ENCODE assay signal across 12 cellular contexts in the genomic region with DNA sequence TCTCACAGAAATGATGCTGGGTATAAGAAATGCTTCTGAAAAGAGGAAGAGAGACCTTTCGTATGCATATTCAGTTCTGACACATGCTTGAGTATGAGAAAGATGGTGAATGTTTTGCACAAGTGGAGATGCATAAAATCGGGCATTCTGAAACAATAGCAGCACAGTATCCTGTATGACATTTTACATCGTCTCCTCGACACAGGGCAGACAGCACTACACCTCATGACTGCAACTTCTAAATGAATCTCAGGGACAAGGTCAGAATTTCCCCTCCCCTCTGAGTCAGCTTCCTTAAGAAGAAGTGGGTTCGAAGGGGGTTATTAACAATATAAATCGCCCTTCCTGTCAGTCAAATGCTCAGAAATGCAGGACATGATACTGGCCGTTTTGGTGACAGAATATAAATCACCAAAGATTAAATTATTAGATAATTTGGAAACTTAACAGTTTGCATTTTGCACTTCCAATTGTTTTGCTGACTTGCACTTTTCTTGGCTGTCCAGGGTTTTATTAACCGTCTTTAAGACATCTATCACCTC.
DNase-seq lines count a peak whose midpoint lies in the region; ATAC-seq lines count a peak whose summit lies in the region.
"Had no signal": no experiment of that assay in that cellular context is flagged by ENCODE, and none has a peak within 500 bp of the region (broad histone marks: within the 10 kb centered on the region; RNA-seq: fewer than 3 reads in every experiment).

No MANE protein-coding gene starts in this region.

- H3K4me3 Mint-ChIP-seq in dendritic cell treated with granulocyte-macrophage colony-stimulating factor and Interleukin-4, amounts not matched to agents 40 ng/mL and 50 ng/mL, for 4 days: no peak overlapping the region

- peak; percentile 87 for ATAC-seq in GM18508 (IDR thresholded peaks at IDR 0.05; ENCODE audit: insufficient read depth, unreplicated experiment)
- peak; percentile 88 for ATAC-seq in GM21381 (IDR thresholded peaks at IDR 0.05; ENCODE audit: unreplicated experiment)
- ATAC-seq in HG03159 (IDR thresholded peaks at IDR 0.05; ENCODE audit: unreplicated experiment): peak; percentile 88
- no peak for ATAC-seq in HG03457 (IDR thresholded peaks at IDR 0.05; ENCODE audit: unreplicated experiment)
- ATAC-seq: gastroesophageal sphincter had no signal

- no peaks in the 10 kb centered on the region for H3K9me3 Mint-ChIP-seq in dendritic cell treated with granulocyte-macrophage colony-stimulating factor and Interleukin-4, amounts not matched to agents 40 ng/mL and 50 ng/mL, for 4 days

- H3K27me3 Mint-ChIP-seq in dendritic cell treated with granulocyte-macrophage colony-stimulating factor and Interleukin-4, amounts not matched to agents 40 ng/mL and 50 ng/mL, for 4 days: no peaks in the 10 kb centered on the region

- intact Hi-C loops in dendritic cell treated with granulocyte-macrophage colony-stimulating factor and Interleukin-4, amounts not matched to agents 40 ng/mL and 50 ng/mL, for 4 days (cut with micrococcal nuclease): no loop called here

- H3K27ac Mint-ChIP-seq in dendritic cell treated with granulocyte-macrophage colony-stimulating factor and Interleukin-4, amounts not matched to agents 40 ng/mL and 50 ng/mL, for 4 days: peak overlapping the region; percentile 39

- H3K4me1 Mint-ChIP-seq in dendritic cell treated with granulocyte-macrophage colony-stimulating factor and Interleukin-4, amounts not matched to agents 40 ng/mL and 50 ng/mL, for 4 days (ENCODE audit: low read depth): peaks cover 24% of the 10 kb centered on the region

- H3K36me3 Mint-ChIP-seq in dendritic cell treated with granulocyte-macrophage colony-stimulating factor and Interleukin-4, amounts not matched to agents 40 ng/mL and 50 ng/mL, for 4 days (ENCODE audit: low read depth): no peaks in the 10 kb centered on the region

- no peak for DNase-seq in NCI-H1105 (lab: John Stamatoyannopoulos, UW)
- no peak for DNase-seq in activated gamma-delta T cell (lab: John Stamatoyannopoulos, UW)
- no peak for DNase-seq in DMS79 treated with DMSO at 0.1 percent for 48 hours (lab: John Stamatoyannopoulos, UW)
- DNase-seq: cerebellar nuclear complex, mammary epithelial cell, NCI-H524 treated with DMSO at 0.1 percent for 48 hours had no signal
